ENCODE assay signal across 9 cellular contexts in the genomic region with DNA sequence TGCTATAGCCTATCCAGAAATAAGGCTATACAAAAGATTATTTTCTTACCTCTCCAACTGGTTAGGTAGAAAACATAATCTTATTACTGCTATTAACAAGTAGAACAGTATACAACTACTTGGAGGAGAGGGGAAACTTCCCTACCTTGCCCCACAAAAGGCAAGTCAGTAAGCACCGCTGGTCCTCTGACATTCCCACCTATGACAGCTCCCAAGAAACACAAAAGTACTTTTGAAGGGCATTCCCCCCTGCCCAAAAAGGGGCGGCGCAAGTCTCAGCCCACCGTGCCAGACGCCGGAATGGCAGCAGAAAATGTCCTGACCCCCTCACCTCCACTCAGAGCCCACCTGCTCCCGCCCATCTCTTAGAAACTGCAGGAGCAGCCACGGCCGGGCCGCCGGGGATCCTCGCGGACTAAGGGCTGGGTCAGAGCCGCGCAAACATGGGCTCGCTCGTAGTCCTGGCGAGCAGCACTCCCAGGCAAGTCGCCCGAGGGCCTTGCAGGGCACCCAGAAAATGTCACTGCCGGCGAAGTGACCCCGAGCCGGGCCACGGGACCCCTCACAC. TPM values are rescaled to one million over a fixed set of nuclear protein-coding genes. Genes with fewer than 3 reads are reported as not detected.
A peak's percentile ranks its signal among the peaks of the same experiment; 100 is the strongest.
DNase-seq lines count a peak whose midpoint lies in the region; ATAC-seq, FAIRE-seq and TF ChIP-seq lines count a peak whose summit lies in the region.
"Had no signal": no experiment of that assay in that cellular context is flagged by ENCODE, and none has a peak within 500 bp of the region (broad histone marks: within the 10 kb centered on the region; RNA-seq: fewer than 3 reads in every experiment).

No MANE protein-coding gene starts in this region.

- dilution Hi-C loops in keratinocyte (cut with MboI; ENCODE audit: extremely low pct_ligation_motif_present, low sequenced_read_pairs) = no loop called here

- FAIRE-seq in keratinocyte (lab: Jason Lieb, UNC) = no peak
- FAIRE-seq: frontal cortex had no signal

- H3K4me2 ChIP-seq in KMS-11 = peak overlapping the region; percentile 73
- peak overlapping the region; percentile 99 for H3K4me2 ChIP-seq in keratinocyte (ENCODE audit: control insufficient read depth, extremely low read depth, insufficient read depth, low read depth, low read length)

- peak overlapping the region; percentile 90 to 98 (median 98) for H3K4me3 Mint-ChIP-seq in brain
- peak overlapping the region; percentile 97 to 98 for H3K4me3 Mint-ChIP-seq in stimulated activated naive CD8-positive, alpha-beta T cell treated with anti-CD3 and anti-CD28 coated beads, Interleukin-15, amount 100 ng/mL, for 72 hours

- H3K9me3 Mint-ChIP-seq in brain = peaks cover 0 to 4% (median 0%) of the 10 kb centered on the region in 5 experiments
- H3K9me3 Mint-ChIP-seq in stimulated activated naive CD8-positive, alpha-beta T cell treated with anti-CD3 and anti-CD28 coated beads, Interleukin-15, amount 100 ng/mL, for 72 hours = no peaks in the 10 kb centered on the region

- peaks cover 51% of the 10 kb centered on the region for H3K4me1 Mint-ChIP-seq in brain
- H3K4me1 Mint-ChIP-seq in stimulated activated naive CD8-positive, alpha-beta T cell treated with anti-CD3 and anti-CD28 coated beads, Interleukin-15, amount 100 ng/mL, for 72 hours = peaks cover 35% of the 10 kb centered on the region

- no peaks in the 10 kb centered on the region for H3K27me3 ChIP-seq in KMS-11 (ENCODE audit: insufficient read depth, low read depth)
- H3K27me3 ChIP-seq in keratinocyte (ENCODE audit: control insufficient read depth, extremely low read depth, insufficient read depth, low read length) = no peaks in the 10 kb centered on the region

- H3K27ac ChIP-seq in KMS-11 (no peak overlapping the region), keratinocyte (ENCODE audit: control insufficient read depth, insufficient read depth, low read length) (peak overlapping the region; percentile 98)

- peak overlapping the region; percentile 91 to 98 (median 94) for H3K27ac Mint-ChIP-seq in brain
- peak overlapping the region; percentile 88 to 97 for H3K27ac Mint-ChIP-seq in stimulated activated naive CD8-positive, alpha-beta T cell treated with anti-CD3 and anti-CD28 coated beads, Interleukin-15, amount 100 ng/mL, for 72 hours

- no peaks in the 10 kb centered on the region for H3K9me3 ChIP-seq in keratinocyte (ENCODE audit: control insufficient read depth, low read depth, low read length)

- H3K9ac ChIP-seq in KMS-11 (peak overlapping the region; percentile 78), keratinocyte (ENCODE audit: control insufficient read depth, extremely low read depth, insufficient read depth, low read length) (peak overlapping the region; percentile 97)

- H3K4me1 ChIP-seq in KMS-11 (ENCODE audit: low read depth, poor library complexity, severe bottlenecking) = peaks cover 6% of the 10 kb centered on the region
- peaks cover 35% of the 10 kb centered on the region for H3K4me1 ChIP-seq in keratinocyte (ENCODE audit: control insufficient read depth, extremely low read depth, insufficient read depth, low read length)

- peak overlapping the region; percentile 87 for H2AFZ ChIP-seq in KMS-11 (ENCODE audit: low read depth)
- H2AFZ ChIP-seq in keratinocyte (ENCODE audit: control insufficient read depth, low read length) = peak overlapping the region; percentile 98

- no peak overlapping the region for H3K4me3 ChIP-seq in KMS-11 (IDR thresholded peaks at IDR 0.05; ENCODE audit: insufficient read depth, low read depth, low read length)
- peak overlapping the region; percentile 81 to 97 (median 95) for H3K4me3 ChIP-seq in keratinocyte (ENCODE audit: control insufficient read depth in 2 of 3, extremely low read depth in 1 of 3, insufficient read depth in 2 of 3, low read depth in 1 of 3, low read length in 3 of 3)

- peak; percentile 45 for DNase-seq in DMS53 (lab: John Stamatoyannopoulos, UW)
- no peak for DNase-seq in DMS53 treated with DMSO at 0.1 percent for 48 hours (lab: John Stamatoyannopoulos, UW; ENCODE audit: unreplicated experiment)
- no peak for DNase-seq in keratinocyte (ENCODE audit: low read depth, low spot score)
- no peak for DNase-seq in stimulated activated naive CD8-positive, alpha-beta T cell treated with anti-CD3 and anti-CD28 coated beads, Interleukin-15, amount 100 ng/mL, for 72 hours
- no peak for DNase-seq in NCI-H774 (lab: John Stamatoyannopoulos, UW)

- H3K36me3 ChIP-seq in KMS-11 (ENCODE audit: insufficient read depth) (no peaks in the 10 kb centered on the region), keratinocyte (ENCODE audit: control insufficient read depth in 2 of 2, extremely low read depth in 1 of 2, insufficient read depth in 2 of 2, low read length in 2 of 2) (peaks cover 0 to 1% of the 10 kb centered on the region in 2 experiments)

- peaks cover 16% of the 10 kb centered on the region for H3K36me3 Mint-ChIP-seq in brain

- peak; percentile 32 for ATAC-seq in GM21717 (IDR thresholded peaks at IDR 0.05; ENCODE audit: unreplicated experiment)
- peak; percentile 54 for ATAC-seq in stimulated activated naive CD8-positive, alpha-beta T cell treated with anti-CD3 and anti-CD28 coated beads, Interleukin-15, amount 100 ng/mL, for 72 hours

- peaks cover 8% of the 10 kb centered on the region for H3K27me3 Mint-ChIP-seq in brain
- no peaks in the 10 kb centered on the region for H3K27me3 Mint-ChIP-seq in stimulated activated naive CD8-positive, alpha-beta T cell treated with anti-CD3 and anti-CD28 coated beads, Interleukin-15, amount 100 ng/mL, for 72 hours

- H4K20me1 ChIP-seq in KMS-11 (ENCODE audit: insufficient read depth) (no peaks in the 10 kb centered on the region), keratinocyte (ENCODE audit: control insufficient read depth, extremely low read depth, insufficient read depth, low read length) (no peaks in the 10 kb centered on the region)

- H3K9me1 ChIP-seq in keratinocyte (ENCODE audit: control insufficient read depth, extremely low read depth, insufficient read depth, low read length) = no peaks in the 10 kb centered on the region

- TF ChIP-seq CTCF in KMS-11 (conservative IDR thresholded peaks at IDR 0.05; ENCODE audit: low read depth, low read length) (no peak), brain (conservative IDR thresholded peaks at IDR 0.05) (no peak), keratinocyte (optimal IDR thresholded peaks at IDR 0.05 in 1 of 3, IDR thresholded peaks at IDR 0.05 in 1 of 3, conservative IDR thresholded peaks at IDR 0.05 in 1 of 3; ENCODE audit: extremely low read depth in 1 of 3, insufficient read depth in 2 of 3, low read length in 3 of 3) (no peak)

- H3K79me2 ChIP-seq in KMS-11 (ENCODE audit: insufficient read depth, low read depth) = peaks cover 15% of the 10 kb centered on the region
- H3K79me2 ChIP-seq in keratinocyte (ENCODE audit: control insufficient read depth, insufficient read depth, low read length) = peaks cover 46% of the 10 kb centered on the region

RNA-seq across cellular contexts. Expression of a gene that starts 0.4 kb away (rescaled TPM):
- 17.8 TPM for polyA plus RNA-seq in brain (ENCODE audit: insufficient read depth, low read depth, low replicate concordance)
- polyA plus RNA-seq in keratinocyte = 32.4 to 64.3 TPM (median 35.2 TPM) in 3 replicates
- polyA plus RNA-seq in keratinocyte (2011; ENCODE audit: low read depth) = 108 TPM
- 35.7 and 70.9 TPM in 2 replicates for polyA plus RNA-seq in keratinocyte (2011; cell fraction: cytosol; rRNA removed)
- 35.7 and 44.4 TPM in 2 replicates for polyA plus RNA-seq in keratinocyte (2011; cell fraction: nucleus; rRNA removed)
- polyA plus RNA-seq in keratinocyte (2012; ENCODE audit: low replicate concordance) = 36.0 and 49.7 TPM in 2 replicates
- 5.8 to 31.9 TPM (median 20.5 TPM) in 3 replicates for polyA minus RNA-seq in keratinocyte
- 18.8 TPM for polyA minus RNA-seq in keratinocyte (2011; cell fraction: cytosol; rRNA and poly(A)+ RNA removed)
- 15.4 and 42.4 TPM in 2 replicates for polyA minus RNA-seq in keratinocyte (2011; cell fraction: nucleus; rRNA and poly(A)+ RNA removed)

RNA-seq across cellular contexts. Expression of a gene that starts 36.9 kb away (rescaled TPM):
- 10.9 TPM for polyA plus RNA-seq in brain (ENCODE audit: insufficient read depth, low read depth, low replicate concordance)
- polyA plus RNA-seq in keratinocyte = 19.4 to 41.1 TPM (median 24.5 TPM) in 3 replicates
- 3.5 TPM for polyA plus RNA-seq in keratinocyte (2011; ENCODE audit: low read depth)
- 16.5 and 27.2 TPM in 2 replicates for polyA plus RNA-seq in keratinocyte (2011; cell fraction: cytosol; rRNA removed)
- 7.7 and 8.0 TPM in 2 replicates for polyA plus RNA-seq in keratinocyte (2011; cell fraction: nucleus; rRNA removed)
- polyA plus RNA-seq in keratinocyte (2012; ENCODE audit: low replicate concordance) = 11.5 and 26.1 TPM in 2 replicates
- 3.4 to 8.5 TPM (median 7.7 TPM) in 3 replicates for polyA minus RNA-seq in keratinocyte
- polyA minus RNA-seq in keratinocyte (2011; cell fraction: cytosol; rRNA and poly(A)+ RNA removed) = 9.8 TPM
- 2.3 and 3.5 TPM in 2 replicates for polyA minus RNA-seq in keratinocyte (2011; cell fraction: nucleus; rRNA and poly(A)+ RNA removed)
